Comparison of ENCODE assay signal across 15 cellular contexts in the genomic region with DNA sequence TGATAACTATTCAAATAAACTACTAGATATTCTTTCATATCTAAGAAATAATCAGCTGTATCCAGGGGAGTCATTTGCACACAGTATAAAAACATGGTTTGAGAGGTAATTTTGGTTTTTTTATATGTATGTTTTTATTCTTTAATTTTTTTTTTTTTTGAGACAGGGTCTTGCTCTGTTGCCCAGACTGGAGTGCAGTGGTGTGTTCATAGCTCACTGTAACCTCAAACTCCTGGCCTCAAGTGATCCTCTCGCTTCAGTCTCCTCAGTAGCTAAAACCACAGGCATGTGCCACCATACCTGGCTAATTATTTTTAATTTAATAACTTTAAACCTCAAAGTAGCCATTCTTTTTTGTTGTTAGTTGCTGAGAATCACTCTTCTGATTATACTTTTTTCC. TPM values are rescaled to one million over a fixed set of nuclear protein-coding genes. Genes with fewer than 3 reads are reported as not detected.
DNase-seq lines count a peak whose midpoint lies in the region; ATAC-seq and TF ChIP-seq lines count a peak whose summit lies in the region.
"Had no signal": no experiment of that assay in that cellular context is flagged by ENCODE, and none has a peak within 500 bp of the region (broad histone marks: within the 10 kb centered on the region; RNA-seq: fewer than 3 reads in every experiment).

No MANE protein-coding gene starts in this region.

- no peaks in the 10 kb centered on the region for H3K27me3 Mint-ChIP-seq in activated CD4-positive, alpha-beta T cell treated with anti-CD3 and anti-CD28 coated beads, Interleukin-2, amount 10 ng/mL, durations not matched to agents 24 days and 14 days
- H3K27me3 Mint-ChIP-seq in osteocyte (ENCODE audit: unreplicated experiment), result no peaks in the 10 kb centered on the region

- peaks cover 56% of the 10 kb centered on the region for H3K4me1 Mint-ChIP-seq in activated CD4-positive, alpha-beta T cell treated with anti-CD3 and anti-CD28 coated beads, Interleukin-2, amount 10 ng/mL, durations not matched to agents 24 days and 14 days
- peaks cover 50% of the 10 kb centered on the region for H3K4me1 Mint-ChIP-seq in osteocyte (ENCODE audit: unreplicated experiment)

- intact Hi-C loops in activated CD4-positive, alpha-beta T cell treated with anti-CD3 and anti-CD28 coated beads, Interleukin-2, amount 10 ng/mL, durations not matched to agents 24 days and 14 days (cut with micrococcal nuclease), result loop anchor here (10.0 kb wide), 1 partner anchor 701 kb away; a partner anchor contains a TSS
- intact Hi-C loops in Panc1 (cut with micrococcal nuclease; ENCODE audit: unreplicated experiment) (no loop called here), adrenal gland (cut with DNase I) (no loop called here)

- H3K36me3 ChIP-seq in Panc1 (ENCODE audit: control insufficient read depth, insufficient read depth, low read length), result no peaks in the 10 kb centered on the region
- peaks cover 0 to 3% of the 10 kb centered on the region in 2 donors for H3K36me3 ChIP-seq in adrenal gland (replicated peaks in 1 of 2)

- 90 to 98% (median 96%) methylated on average over 1 of the region's 1 CpG for WGBS in adrenal gland, 4 donors

- TF ChIP-seq CTCF in Panc1 (IDR thresholded peaks at IDR 0.05) (no peak), choroid plexus epithelial cell (conservative IDR thresholded peaks at IDR 0.05; ENCODE audit: low read depth, low read length) (no peak), osteocyte (IDR thresholded peaks at IDR 0.05) (no peak), adrenal gland (IDR thresholded peaks at IDR 0.05) (no peak)

- in situ Hi-C loops in Panc1 (cut with HindIII; ENCODE audit: low pct_unique_long_range_greater_than_20kb, low sequenced_read_pairs), result no loop called here

- H3K4me1 ChIP-seq in Panc1 (ENCODE audit: control insufficient read depth, insufficient read depth, low read length) (peaks cover 17% of the 10 kb centered on the region; the same call in 1 of the 2 replicates), adrenal gland (replicated peaks in 1 of 2) (peaks cover 0 to 15% of the 10 kb centered on the region in 2 donors)

- BruUV-seq in Panc1 (replicated peaks; lab: Mats Ljungman, UMichigan), result no TSS peak

- peaks cover 43% of the 10 kb centered on the region for H3K36me3 Mint-ChIP-seq in activated CD4-positive, alpha-beta T cell treated with anti-CD3 and anti-CD28 coated beads, Interleukin-2, amount 10 ng/mL, durations not matched to agents 24 days and 14 days (ENCODE audit: low read depth)
- H3K36me3 Mint-ChIP-seq in osteocyte (ENCODE audit: unreplicated experiment), result peaks cover 17% of the 10 kb centered on the region

- CTCF ChIA-PET in Panc1 (lab: Charles Lee), result interaction anchor here (0.7 kb wide), 1 partner anchor 246 kb away, joined by 6 read pairs; no protein-coding TSS in a partner anchor

- no peaks in the 10 kb centered on the region for H3K27me3 ChIP-seq in Panc1 (ENCODE audit: control insufficient read depth, insufficient read depth, low read length)
- no peaks in the 10 kb centered on the region for H3K27me3 ChIP-seq in adrenal gland
- H3K27me3 ChIP-seq: tibial nerve had no signal

- H3K9me3 ChIP-seq in Panc1 (ENCODE audit: control insufficient read depth, insufficient read depth, low read depth, low read length) (no peaks in the 10 kb centered on the region), adrenal gland (replicated peaks in 1 of 3) (no peaks in the 10 kb centered on the region)
- H3K9me3 ChIP-seq: tibial nerve had no signal

- no peak for ATAC-seq in Panc1

- H3K27ac ChIP-seq in Panc1 (ENCODE audit: low read length) (peak overlapping the region; percentile 99; the same call in 1 of the 2 replicates), adrenal gland (no peak overlapping the region)

- TF ChIP-seq POLR2A in adrenal gland (IDR thresholded peaks at IDR 0.05), result no peak

- POLR2A ChIA-PET in Panc1 (lab: Charles Lee), result no interaction called here

- no peaks in the 10 kb centered on the region for H3K9me3 Mint-ChIP-seq in activated CD4-positive, alpha-beta T cell treated with anti-CD3 and anti-CD28 coated beads, Interleukin-2, amount 10 ng/mL, durations not matched to agents 24 days and 14 days
- H3K9me3 Mint-ChIP-seq in osteocyte (ENCODE audit: unreplicated experiment), result no peaks in the 10 kb centered on the region

- no peak for DNase-seq in activated CD4-positive, alpha-beta T cell treated with anti-CD3 and anti-CD28 coated beads, Interleukin-2, amount 10 ng/mL, durations not matched to agents 24 days and 14 days
- no peak for DNase-seq in activated CD4-positive, alpha-beta T cell treated with anti-CD3 and anti-CD28 coated beads for 1 hour
- no peak for DNase-seq in Panc1 (ENCODE audit: low read depth, low spot score)
- peak; percentile 18 for DNase-seq in choroid plexus epithelial cell (ENCODE audit: low read depth)
- DNase-seq in osteocyte (ENCODE audit: extremely low spot score, unreplicated experiment), result no peak
- no peak for DNase-seq in adrenal gland
- DNase-seq in SHP77 (lab: John Stamatoyannopoulos, UW), result no peak
- no peak for DNase-seq in NAMALWA (ENCODE audit: low spot score)
- DNase-seq: ACHN; activated CD4-positive, alpha-beta T cell treated with anti-CD3 and anti-CD28 coated beads for 48 hours; mesendoderm; NCI-H446; retina; SHP77 treated with DMSO at 0.1 percent for 48 hours had no signal

- H3K4me3 ChIP-seq in Panc1 (ENCODE audit: low read depth in 2 of 2, low read length in 2 of 2) (peak overlapping the region; percentile 87 to 94; a peak in 2 of 4 replicates), choroid plexus epithelial cell (ENCODE audit: low read depth, low read length) (no peak overlapping the region), adrenal gland (no peak overlapping the region)

- H3K27ac Mint-ChIP-seq in activated CD4-positive, alpha-beta T cell treated with anti-CD3 and anti-CD28 coated beads, Interleukin-2, amount 10 ng/mL, durations not matched to agents 24 days and 14 days, result no peak overlapping the region
- H3K27ac Mint-ChIP-seq in osteocyte (ENCODE audit: unreplicated experiment), result peak overlapping the region; percentile 100

- H3K4me3 Mint-ChIP-seq in activated CD4-positive, alpha-beta T cell treated with anti-CD3 and anti-CD28 coated beads, Interleukin-2, amount 10 ng/mL, durations not matched to agents 24 days and 14 days, result peak overlapping the region; percentile 82
- H3K4me3 Mint-ChIP-seq in osteocyte (ENCODE audit: unreplicated experiment), result peak overlapping the region; percentile 97

RNA-seq across cellular contexts. Expression of a gene that starts 1.8 kb away (rescaled TPM):
- total RNA-seq in activated CD4-positive, alpha-beta T cell treated with anti-CD3 and anti-CD28 coated beads, Interleukin-2, amount 10 ng/mL, durations not matched to agents 24 days and 14 days, result 35.6 and 41.1 TPM in 2 replicates
- 28.1 TPM for total RNA-seq in Panc1 (2021; ENCODE audit: unreplicated experiment)
- 16.0 TPM for polyA plus RNA-seq in Panc1 (2012; ENCODE audit: insufficient read length)
- total RNA-seq in osteocyte, result 28.3 and 31.1 TPM in 2 replicates
- total RNA-seq in adrenal gland, result 10 to 100 TPM; 20.0 to 39.7 (median 31.6) TPM
- polyA plus RNA-seq in adrenal gland, result 10 to 100 TPM in 2 of 3 donors, 1 to 10 TPM in 1; 3.9 to 52.2 (median 11.9) TPM

RNA-seq across cellular contexts. Expression of a gene that starts 2.3 kb away (rescaled TPM):
- total RNA-seq in activated CD4-positive, alpha-beta T cell treated with anti-CD3 and anti-CD28 coated beads, Interleukin-2, amount 10 ng/mL, durations not matched to agents 24 days and 14 days, result 51.6 and 58.1 TPM in 2 replicates
- 19.6 TPM for total RNA-seq in Panc1 (2021; ENCODE audit: unreplicated experiment)
- 5.8 TPM for polyA plus RNA-seq in Panc1 (2012; ENCODE audit: insufficient read length)
- 33.1 and 36.9 TPM in 2 replicates for total RNA-seq in osteocyte
- 10 to 100 TPM; 15.6 to 70.5 (median 31.3) TPM for total RNA-seq in adrenal gland
- polyA plus RNA-seq in adrenal gland, result 10 to 100 TPM; 14.4 to 38.3 (median 31.2) TPM

Comparison
In these comparisons a context has a peak if more than half of its experiments do, and no peak if none do; other contexts are left out.
1. H3K4me3 ChIP-seq: peak in Panc1 (2 of 2); none in choroid plexus epithelial cell (single experiment) and adrenal gland (0 of 4).